In the genomic region with DNA sequence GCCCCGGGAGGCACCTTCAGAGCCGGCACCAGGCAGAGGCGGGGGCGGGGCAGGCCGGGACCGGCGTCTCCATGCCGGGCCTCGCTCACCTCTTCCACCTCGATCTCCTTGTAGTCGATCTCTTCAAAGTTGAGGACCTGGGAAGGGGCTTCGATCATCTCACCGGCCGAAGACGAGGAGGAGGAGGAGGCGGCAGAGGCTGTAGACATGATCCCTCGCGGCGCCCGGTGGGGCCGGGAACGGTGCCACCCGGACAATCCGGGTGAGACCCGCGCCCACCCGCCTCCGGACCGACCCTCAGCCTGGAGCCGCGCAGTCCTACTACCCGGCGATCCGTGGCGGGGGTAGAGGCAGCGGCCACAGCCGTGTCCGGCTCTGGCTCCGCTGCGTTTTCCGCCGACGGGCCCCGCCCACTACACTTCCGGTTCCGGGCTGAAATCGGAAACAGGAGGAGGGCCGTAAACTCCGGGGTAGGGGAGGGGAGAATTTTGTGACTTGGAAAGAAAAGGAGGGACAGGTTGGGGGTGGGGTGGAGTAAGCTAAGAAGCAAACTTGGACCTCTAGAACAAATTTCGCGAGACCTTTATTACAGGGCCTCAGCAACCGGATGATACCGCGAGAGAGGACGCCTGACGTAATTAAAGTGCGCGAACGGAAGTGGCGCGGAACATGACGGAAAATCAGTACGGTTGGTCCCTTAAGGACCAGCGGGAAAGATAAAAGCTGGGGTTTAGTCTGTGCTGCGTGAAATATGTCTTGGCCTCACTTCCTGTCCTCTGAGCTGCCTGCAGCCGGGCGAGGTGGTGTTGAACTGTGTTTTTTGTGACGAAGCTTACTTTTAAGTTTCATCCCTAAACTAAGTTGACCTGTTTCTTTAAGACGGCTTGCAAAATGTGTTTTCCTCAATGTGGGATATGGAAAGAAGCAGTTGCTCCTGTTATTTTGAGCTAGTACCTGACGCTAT, we compare ENCODE assay signal across 8 cellular contexts. TPM values are rescaled to one million over a fixed set of nuclear protein-coding genes. Genes with fewer than 3 reads are reported as not detected.
DNase-seq lines count a peak whose midpoint lies in the region; ATAC-seq lines count a peak whose summit lies in the region.

Gene MAP3K7 (minus strand): TSS at position 398 of the 964 bp plus-strand sequence. CDS start 189 bp downstream, at position 209.

- peak within 1 kb of the TSS; percentile 83 for H3K4me3 ChIP-seq in CD8-positive, alpha-beta memory T cell (ENCODE audit: low read length)
- H3K4me3 ChIP-seq in effector memory CD4-positive, alpha-beta T cell (ENCODE audit: insufficient read depth, low read depth, low read length, poor library complexity, severe bottlenecking), result peak within 1 kb of the TSS; percentile 94

- peak; percentile 83 to 93 (median 91) for DNase-seq in CD8-positive, alpha-beta memory T cell
- DNase-seq in HS-5 (ENCODE audit: low read depth), result peak; percentile 95
- DNase-seq in NK-92 treated with Interleukin-12 subunit alpha and Interleukin-12 subunit beta, amount 100 ng/mL, for 24 hours (lab: John Stamatoyannopoulos, UW), result peak; percentile 95
- DNase-seq in activated CD8-positive, alpha-beta memory T cell treated with anti-CD3 and anti-CD28 coated beads for 24 hours, result peak; percentile 99
- DNase-seq in effector memory CD4-positive, alpha-beta T cell, result peak; percentile 86 to 89 (median 87)
- peak; percentile 96 to 97 for DNase-seq in lung microvascular endothelial cell (ENCODE audit: low read depth in 2 of 2)
- peak; percentile 90 to 93 (median 92) for DNase-seq in stimulated activated CD4-positive, alpha-beta T cell treated with anti-CD3 and anti-CD28 coated beads, TNF-alpha, amount 100 ng/mL, for 48 hours (ENCODE audit: low read depth in 3 of 3)

- no peaks in the 10 kb centered on the region for H3K27me3 ChIP-seq in CD8-positive, alpha-beta memory T cell (ENCODE audit: insufficient read depth, low read length, poor library complexity, severe bottlenecking)
- no peaks in the 10 kb centered on the region for H3K27me3 ChIP-seq in effector memory CD4-positive, alpha-beta T cell (replicated peaks; ENCODE audit: control insufficient read depth, insufficient read depth, low read length, poor library complexity, severe bottlenecking)

- no peaks in the 10 kb centered on the region for H3K9me3 ChIP-seq in CD8-positive, alpha-beta memory T cell (ENCODE audit: low read length)
- no peaks in the 10 kb centered on the region for H3K9me3 ChIP-seq in effector memory CD4-positive, alpha-beta T cell (ENCODE audit: control insufficient read depth, low read length)

- POLR2A ChIA-PET in CD8-positive, alpha-beta memory T cell (lab: Charles Lee), result interaction anchor here (0.5 to 0.7 kb wide), 3 partner anchors 1236 to 1506 kb away, joined by 4 to 7 read pairs (median 4); partner anchors contain the start of gene PNRC1

- peak within 1 kb of the TSS; percentile 96 to 100 (median 100) for H3K27ac Mint-ChIP-seq in CD8-positive, alpha-beta memory T cell

- H3K36me3 Mint-ChIP-seq in CD8-positive, alpha-beta memory T cell, result peaks cover 0 to 12% (median 2%) of the 10 kb centered on the region in 3 donors

- H3K4me1 ChIP-seq in CD8-positive, alpha-beta memory T cell (ENCODE audit: insufficient read depth, low read length), result peaks cover 30% of the 10 kb centered on the region
- H3K4me1 ChIP-seq in effector memory CD4-positive, alpha-beta T cell (ENCODE audit: control insufficient read depth, insufficient read depth, low read length, poor library complexity, severe bottlenecking), result peaks cover 8% of the 10 kb centered on the region

- no peaks in the 10 kb centered on the region for H3K36me3 ChIP-seq in CD8-positive, alpha-beta memory T cell (ENCODE audit: insufficient read depth, low read length)
- H3K36me3 ChIP-seq in effector memory CD4-positive, alpha-beta T cell (ENCODE audit: control insufficient read depth, insufficient read depth, low read length), result no peaks in the 10 kb centered on the region

- H3K9me3 Mint-ChIP-seq in CD8-positive, alpha-beta memory T cell, result no peaks in the 10 kb centered on the region

- H3K27me3 Mint-ChIP-seq in CD8-positive, alpha-beta memory T cell, result peaks cover 5 to 6% of the 10 kb centered on the region in 2 donors

- peak within 1 kb of the TSS; percentile 95 for H3K27ac ChIP-seq in CD8-positive, alpha-beta memory T cell (ENCODE audit: low read depth, low read length)
- peak within 1 kb of the TSS; percentile 99 for H3K27ac ChIP-seq in effector memory CD4-positive, alpha-beta T cell (ENCODE audit: insufficient read depth, low read length, poor library complexity, severe bottlenecking)

- CTCF ChIA-PET in CD8-positive, alpha-beta memory T cell (lab: Charles Lee), result no interaction called here

- H3K4me1 Mint-ChIP-seq in CD8-positive, alpha-beta memory T cell, result peaks cover 41 to 52% (median 51%) of the 10 kb centered on the region in 3 donors

- ATAC-seq in GM19468 (IDR thresholded peaks at IDR 0.05; ENCODE audit: extremely low read depth, unreplicated experiment), result peak; percentile 80

- H3K4me3 Mint-ChIP-seq in CD8-positive, alpha-beta memory T cell, result peak within 1 kb of the TSS; percentile 95 to 100 (median 98)

RNA-seq across cellular contexts. Expression of gene MAP3K7, which starts in this region (rescaled TPM):
- 10 to 100 TPM; 23.7 to 24.8 TPM for total RNA-seq in CD8-positive, alpha-beta memory T cell
- 20.8 TPM for polyA plus RNA-seq in CD8-positive, alpha-beta memory T cell
- 15.7 and 16.8 TPM in 2 replicates for total RNA-seq in lung microvascular endothelial cell

Comparison
In these comparisons a context has a peak if more than half of its experiments do, and no peak if none do; other contexts are left out.
1. Peak in every context shown above with its lines: DNase-seq, ATAC-seq, H3K4me3 ChIP-seq and H3K27ac ChIP-seq.